In the genomic region with DNA sequence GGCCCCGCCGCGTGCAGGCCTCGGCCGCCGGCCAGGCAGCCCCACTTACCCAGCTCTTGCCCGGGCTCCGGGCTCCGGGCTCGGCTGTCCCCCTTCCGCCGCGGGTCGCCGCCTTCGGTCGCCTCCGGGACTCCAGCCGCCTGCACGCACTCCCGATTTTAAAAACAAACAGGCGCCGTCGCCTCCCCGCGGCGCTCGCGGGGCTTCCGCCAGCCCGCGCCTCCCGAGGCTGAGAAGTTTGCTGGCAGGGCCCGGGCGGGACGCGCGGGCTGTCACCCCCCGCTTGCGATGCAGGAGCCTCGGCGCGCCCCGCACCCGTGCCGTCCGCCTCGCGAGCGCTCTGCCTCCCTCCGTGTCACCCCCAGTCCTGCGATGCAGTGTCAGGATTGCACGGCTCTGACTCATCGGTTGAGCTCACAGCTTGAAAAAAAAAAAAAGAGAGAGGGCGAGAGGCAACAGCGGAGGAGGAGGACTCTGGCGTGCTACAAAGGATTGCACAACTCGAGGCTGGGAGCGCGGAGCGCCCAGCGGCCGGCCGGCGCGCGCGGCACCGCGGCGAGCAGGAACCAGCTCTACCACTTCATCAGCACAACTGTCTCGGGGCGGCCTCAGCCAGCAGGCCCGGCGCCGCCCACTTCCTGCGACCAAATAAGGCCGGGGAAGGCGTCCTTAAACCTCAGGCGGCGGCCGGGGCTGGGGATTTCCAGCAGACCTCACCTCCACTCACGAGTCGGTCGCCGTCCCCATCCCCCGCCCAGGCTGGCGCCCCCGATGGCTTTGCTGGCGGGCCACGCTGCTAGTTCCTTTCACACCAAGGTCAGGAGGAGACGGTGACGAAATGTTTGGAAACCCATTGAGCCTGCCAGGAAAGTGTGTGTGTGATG, we compare ENCODE assay signal across 8 cellular contexts. TPM values are rescaled to one million over a fixed set of nuclear protein-coding genes. Genes with fewer than 3 reads are reported as not detected.
DNase-seq lines count a peak whose midpoint lies in the region; ATAC-seq, FAIRE-seq and TF ChIP-seq lines count a peak whose summit lies in the region.

No MANE protein-coding gene starts in this region.

- H3K27ac ChIP-seq in right cardiac atrium (ENCODE audit: low read length) (peak overlapping the region; percentile 90), uterus (peak overlapping the region; percentile 95 to 97)

- WGBS in right cardiac atrium: under 1% methylated on average over 93 of the region's 93 CpGs

- H3K9me3 ChIP-seq in right cardiac atrium (ENCODE audit: control insufficient read depth, low read length) (no peaks in the 10 kb centered on the region), uterus (no peaks in the 10 kb centered on the region)

- ATAC-seq in HG02970 (IDR thresholded peaks at IDR 0.05; ENCODE audit: low FRiP score, unreplicated experiment): peak; percentile 46
- peak; percentile 90 for ATAC-seq in right cardiac atrium

- DNase-seq in GM18507 (ENCODE audit: extremely low spot score, insufficient read length, low read depth) (peak; percentile 73), NCI-H187 treated with DMSO at 0.1 percent for 48 hours (lab: John Stamatoyannopoulos, UW) (peak; percentile 66), T-helper 2 cell (peak; percentile 95 to 99 (median 96)), anterior cingulate cortex (lab: John Stamatoyannopoulos, UW) (peak; percentile 28 to 98 (median 87)), right cardiac atrium (peak; percentile 97 to 99 (median 98)), putamen (ENCODE audit: low spot score) (peak; percentile 89), uterus (peak; percentile 96)

- no peaks in the 10 kb centered on the region for H3K27me3 ChIP-seq in right cardiac atrium (ENCODE audit: control insufficient read depth, insufficient read depth)
- H3K27me3 ChIP-seq in uterus: no peaks in the 10 kb centered on the region

- H3K4me1 ChIP-seq in right cardiac atrium (ENCODE audit: control insufficient read depth, insufficient read depth, low read length) (peaks cover 45% of the 10 kb centered on the region), uterus (peaks cover 42 to 51% of the 10 kb centered on the region in 2 donors)

- TF ChIP-seq CTCF in uterus (IDR thresholded peaks at IDR 0.05): peak in 2 of 4 experiments; percentile 14 to 42

- H3K4me3 ChIP-seq in right cardiac atrium (ENCODE audit: low read length): peak overlapping the region; percentile 77
- H3K4me3 ChIP-seq in uterus: peak overlapping the region; percentile 55 to 66

- no peaks in the 10 kb centered on the region for H3K36me3 ChIP-seq in uterus

- FAIRE-seq in GM18507 (lab: Jason Lieb, UNC): peak; percentile 88

- TF ChIP-seq POLR2A in uterus (IDR thresholded peaks at IDR 0.05): peak; percentile 76 to 95

- intact Hi-C loops in right cardiac atrium (cut with DNase I): no loop called here
- intact Hi-C loops in uterus (cut with DNase I; ENCODE audit: low total_unique reads): no loop called here

RNA-seq across cellular contexts. Expression of gene PNMA1, which starts 45.8 kb away (rescaled TPM):
- total RNA-seq in right cardiac atrium (10 to 100 TPM; 25.6 to 36.3 (median 30.0) TPM), uterus (10 to 100 TPM; 12.6 to 58.0 (median 39.4) TPM)
- 18.0 TPM for polyA plus RNA-seq in right cardiac atrium

Comparison
In these comparisons a context has a peak if more than half of its experiments do, and no peak if none do; other contexts are left out.
1. Peak in every context shown above with its lines: DNase-seq, ATAC-seq, H3K4me3 ChIP-seq and H3K27ac ChIP-seq.